Comparison of ENCODE assay signal across 24 cellular contexts in genomic region chr5:133353741-133354140, GRCh38.
DNase-seq lines count a peak whose midpoint lies in the region; ATAC-seq, FAIRE-seq and TF ChIP-seq lines count a peak whose summit lies in the region.
"Had no signal": no experiment of that assay in that cellular context is flagged by ENCODE, and none has a peak within 500 bp of the region (broad histone marks: within the 10 kb centered on the region; RNA-seq: fewer than 3 reads in every experiment).

No MANE protein-coding gene starts in this region.

- POLR2A ChIA-PET in IMR-90 (lab: Charles Lee; ENCODE audit: unreplicated experiment) (no interaction called here), H1 (lab: Charles Lee; ENCODE audit: partially characterized antibody) (no interaction called here)

- H3K4ac ChIP-seq in IMR-90 (ENCODE audit: low read depth, low read length) (no peak overlapping the region), H1 (replicated peaks; ENCODE audit: insufficient read length, low read depth, low read length) (no peak overlapping the region)

- H3K23me2 ChIP-seq in H1 (ENCODE audit: low read depth, low read length): no peaks in the 10 kb centered on the region; the same call in 1 of the 2 replicates

- H3K9ac ChIP-seq in IMR-90 (ENCODE audit: low read depth, low read length) (no peak overlapping the region), H1 (replicated peaks in 1 of 4; ENCODE audit: extremely low read depth in 1 of 4, low read depth in 3 of 4, low read length in 3 of 4) (no peak overlapping the region)

- TF ChIP-seq POLR2A in IMR-90 (IDR thresholded peaks at IDR 0.05; ENCODE audit: low read depth, low read length) (no peak), H1 (IDR thresholded peaks at IDR 0.05; ENCODE audit: control extremely low read depth in 1 of 2, low read depth in 2 of 2, low read length in 2 of 2) (no peak)

- no peak overlapping the region for H2AK5ac ChIP-seq in IMR-90 (ENCODE audit: low read depth, low read length)
- no peak overlapping the region for H2AK5ac ChIP-seq in H1 (ENCODE audit: low read depth, low read length)

- FAIRE-seq in H1 (lab: Jason Lieb, UNC): no peak
- FAIRE-seq: D721Med, GM12892 had no signal

- no peak for TF ChIP-seq EP300 in H1 (IDR thresholded peaks at IDR 0.05; ENCODE audit: borderline replicate concordance in 1 of 2, low read depth in 2 of 2, low read length in 2 of 2)

- H3K36me3 ChIP-seq in IMR-90 (ENCODE audit: control insufficient read depth, insufficient read depth, low read length) (no peaks in the 10 kb centered on the region), H1 (ENCODE audit: control insufficient read depth in 2 of 4, insufficient read depth in 4 of 4, low read length in 3 of 4) (no peaks in the 10 kb centered on the region)
- H3K36me3 ChIP-seq: spleen had no signal

- 20% methylated on average over 5 of the region's 8 CpGs; no CpG with 5 or more reads in 1 of the 2 experiments for WGBS in IMR-90 (ENCODE audit: extremely low coverage in 2 of 2, insufficient read length in 1 of 2), 2 experiments
- 83% methylated on average over 8 of the region's 8 CpGs; no CpG with 5 or more reads in 1 of the 2 experiments for WGBS in H1 (ENCODE audit: extremely low coverage in 1 of 2, insufficient coverage in 1 of 2, insufficient read length in 1 of 2, insufficient replicate concordance in 2 of 2, low coverage in 1 of 2, low lambda C conversion rate in 2 of 2, missing lambda C conversion rate in 1 of 2), 2 experiments

- H3K14ac ChIP-seq in IMR-90 (replicated peaks; ENCODE audit: low read depth, low read length) (no peak overlapping the region), H1 (ENCODE audit: insufficient read length) (no peak overlapping the region)

- in situ Hi-C loops in IMR-90 (cut with MboI; ENCODE audit: low sequenced_read_pairs): no loop called here

- H3K4me1 Mint-ChIP-seq in neural crest cell: peaks cover 31% of the 10 kb centered on the region
- H3K4me1 Mint-ChIP-seq: stimulated activated effector memory CD8-positive, alpha-beta T cell treated with anti-CD3 and anti-CD28 coated beads, Interleukin-12 subunit alpha, Interleukin-12 subunit beta, amount 100 ng/mL, for 72 hours had no signal

- H3K18ac ChIP-seq in IMR-90 (ENCODE audit: low read depth, low read length): no peak overlapping the region
- no peak overlapping the region for H3K18ac ChIP-seq in H1 (ENCODE audit: extremely low read depth, low read length)

- no peak overlapping the region for H2AK9ac ChIP-seq in IMR-90 (replicated peaks; ENCODE audit: low read depth, low read length, poor library complexity)

- intact Hi-C loops in IMR-90 (cut with micrococcal nuclease): no loop called here

- H3K4me2 ChIP-seq in IMR-90 (ENCODE audit: low read depth, low read length) (no peak overlapping the region), H1 (ENCODE audit: insufficient read depth in 1 of 2, low read depth in 2 of 2, low read length in 2 of 2) (no peak overlapping the region)

- no peaks in the 10 kb centered on the region for H3K79me2 ChIP-seq in H1 (ENCODE audit: control insufficient read depth in 1 of 2, insufficient read depth in 2 of 2, low read length in 2 of 2)

- H3K4me3 ChIP-seq in IMR-90 (ENCODE audit: insufficient read depth, low read depth, low read length) (no peak overlapping the region), H1 (ENCODE audit: extremely low read depth in 1 of 4, insufficient read depth in 2 of 4, low read depth in 3 of 4, low read length in 4 of 4) (no peak overlapping the region)
- H3K4me3 ChIP-seq: coronary artery, lung, spleen had no signal

- H3K9me3 ChIP-seq in IMR-90 (ENCODE audit: control insufficient read depth, insufficient read depth, low read length) (no peaks in the 10 kb centered on the region), H1 (ENCODE audit: insufficient read depth in 2 of 2, low read depth in 1 of 2, low read length in 1 of 2) (no peaks in the 10 kb centered on the region)
- H3K9me3 ChIP-seq: spleen had no signal

- H2BK20ac ChIP-seq in IMR-90 (ENCODE audit: low read depth, low read length) (no peak overlapping the region), H1 (ENCODE audit: low read length) (no peak overlapping the region)

- TF ChIP-seq RAD21 in IMR-90 (IDR thresholded peaks at IDR 0.05; ENCODE audit: low read length): no peak
- TF ChIP-seq RAD21 in H1 (IDR thresholded peaks at IDR 0.05 in 1 of 2, conservative IDR thresholded peaks at IDR 0.05 in 1 of 2; ENCODE audit: low read depth in 2 of 2, low read length in 2 of 2): peak in 1 of 2 experiments; percentile 5; a peak in 2 of 4 replicates

- dilution Hi-C loops in IMR-90 (cut with HindIII; ENCODE audit: low sequenced_read_pairs, unreplicated experiment): no loop called here

- no peak overlapping the region for H2BK5ac ChIP-seq in IMR-90 (ENCODE audit: low read depth, low read length, poor library complexity, severe bottlenecking)
- H2BK5ac ChIP-seq in H1 (ENCODE audit: low read depth, low read length): no peak overlapping the region; the same call in 1 of the 2 replicates

- no peaks in the 10 kb centered on the region for H3K9me1 ChIP-seq in IMR-90 (ENCODE audit: insufficient read depth, low read length)

- no peaks in the 10 kb centered on the region for H3K36me3 Mint-ChIP-seq in neural crest cell (ENCODE audit: low read depth)
- H3K36me3 Mint-ChIP-seq: brain; stimulated activated effector memory CD8-positive, alpha-beta T cell treated with anti-CD3 and anti-CD28 coated beads, Interleukin-12 subunit alpha, Interleukin-12 subunit beta, amount 100 ng/mL, for 72 hours had no signal

- no peaks in the 10 kb centered on the region for H3K9me3 Mint-ChIP-seq in neural crest cell
- H3K9me3 Mint-ChIP-seq: activated CD8-positive, alpha-beta T cell treated with anti-CD3 and anti-CD28 coated beads for 36 hours; activated T-cell treated with anti-CD3 and anti-CD28 coated beads, Interleukin-2, amount 50 U/mL, for 24 hours; stimulated activated effector memory CD8-positive, alpha-beta T cell treated with anti-CD3 and anti-CD28 coated beads, Interleukin-12 subunit alpha, Interleukin-12 subunit beta, amount 100 ng/mL, for 72 hours had no signal

- no peak overlapping the region for H3K27ac ChIP-seq in IMR-90 (ENCODE audit: insufficient read depth, low read length)
- H3K27ac ChIP-seq in H1 (ENCODE audit: low read depth, low read length): no peak overlapping the region
- H3K27ac ChIP-seq: coronary artery, HL-60, spleen had no signal

- no TSS peak for BruUV-seq in IMR-90 (replicated peaks; lab: Mats Ljungman, UMichigan)

- H3K79me1 ChIP-seq in IMR-90 (ENCODE audit: low read depth in 1 of 2, low read length in 2 of 2) (no peaks in the 10 kb centered on the region), H1 (ENCODE audit: low read depth, low read length) (no peaks in the 10 kb centered on the region)

- H3K4me1 ChIP-seq in IMR-90 (ENCODE audit: control insufficient read depth, insufficient read depth, low read length) (no peaks in the 10 kb centered on the region), H1 (replicated peaks in 1 of 4; ENCODE audit: control insufficient read depth in 3 of 4, insufficient read depth in 4 of 4, low read length in 3 of 4) (peaks cover 0 to 6% (median 0%) of the 10 kb centered on the region in 4 experiments; a peak in 4 of 7 replicates)
- H3K4me1 ChIP-seq: spleen had no signal

- CTCF ChIA-PET in IMR-90 (lab: Yijun Ruan, JAX): no interaction called here
- CTCF ChIA-PET in H1 (lab: Charles Lee; ENCODE audit: partially characterized antibody): interaction anchor here (0.8 to 2.5 kb wide), 8 partner anchors 11 to 243 kb away, joined by 3 to 15 read pairs (median 4); no protein-coding TSS in a partner anchor

- no peaks in the 10 kb centered on the region for H3K27me3 Mint-ChIP-seq in neural crest cell (ENCODE audit: low read depth)
- H3K27me3 Mint-ChIP-seq: activated CD8-positive, alpha-beta T cell treated with anti-CD3 and anti-CD28 coated beads for 36 hours had no signal

- 0 out of 2 replicates have a peak overlapping the region, but pooled peaks have one; percentile 11 for H2BK12ac ChIP-seq in H1 (ENCODE audit: low read depth, low read length)

- H2BK15ac ChIP-seq in IMR-90 (ENCODE audit: low read depth, low read length) (no peak overlapping the region), H1 (ENCODE audit: low read length) (no peak overlapping the region)

- H3K56ac ChIP-seq in IMR-90 (ENCODE audit: extremely low read depth, insufficient read depth, low read length): no peak overlapping the region
- no peak overlapping the region for H3K56ac ChIP-seq in H1 (replicated peaks; ENCODE audit: insufficient read length, low read depth, low read length)

- H2BK120ac ChIP-seq in IMR-90 (ENCODE audit: low read depth, low read length) (no peak overlapping the region), H1 (replicated peaks; ENCODE audit: low read depth, low read length) (no peak overlapping the region)

- H4K20me1 ChIP-seq in IMR-90 (ENCODE audit: insufficient read depth, low read length) (no peaks in the 10 kb centered on the region), H1 (replicated peaks in 1 of 2; ENCODE audit: control insufficient read depth in 1 of 2, insufficient read depth in 2 of 2, low read length in 2 of 2) (no peaks in the 10 kb centered on the region)

- H3K23ac ChIP-seq in IMR-90 (ENCODE audit: low read depth, low read length) (no peak overlapping the region), H1 (ENCODE audit: insufficient read length) (no peak overlapping the region)

- no peak overlapping the region for H3K4me3 Mint-ChIP-seq in neural crest cell
- H3K4me3 Mint-ChIP-seq: activated CD8-positive, alpha-beta T cell treated with anti-CD3 and anti-CD28 coated beads for 36 hours; activated T-cell treated with anti-CD3 and anti-CD28 coated beads, Interleukin-2, amount 50 U/mL, for 24 hours; stimulated activated effector memory CD8-positive, alpha-beta T cell treated with anti-CD3 and anti-CD28 coated beads, Interleukin-12 subunit alpha, Interleukin-12 subunit beta, amount 100 ng/mL, for 72 hours had no signal

- H2AFZ ChIP-seq in IMR-90 (replicated peaks; ENCODE audit: low read length, poor library complexity) (no peak overlapping the region), H1 (ENCODE audit: low read length) (no peak overlapping the region)

- no peak overlapping the region for H4K5ac ChIP-seq in IMR-90 (ENCODE audit: low read depth, low read length)
- H4K5ac ChIP-seq in H1 (ENCODE audit: insufficient read length, low read depth, low read length): no peak overlapping the region

- no peak overlapping the region for H4K8ac ChIP-seq in IMR-90 (ENCODE audit: low read depth in 2 of 2, low read length in 2 of 2)
- H4K8ac ChIP-seq in H1 (ENCODE audit: extremely low read depth, insufficient read depth, low read length): no peak overlapping the region

- TF ChIP-seq CTCF in IMR-90 (conservative IDR thresholded peaks at IDR 0.05; ENCODE audit: low read depth, low read length) (no peak), H1 (IDR thresholded peaks at IDR 0.05; ENCODE audit: control extremely low read depth in 1 of 3, insufficient read depth in 1 of 3, low read depth in 1 of 3, low read length in 3 of 3) (peak in 1 of 3 experiments; percentile 5; a peak in 1 of 4 replicates), neural crest cell (conservative IDR thresholded peaks at IDR 0.05) (no peak)

- no peak overlapping the region for H4K91ac ChIP-seq in IMR-90 (ENCODE audit: insufficient read depth, low read depth, low read length)
- no peak overlapping the region for H4K91ac ChIP-seq in H1 (replicated peaks; ENCODE audit: insufficient read length, low read length)

- no peaks in the 10 kb centered on the region; the same call in 1 of the 2 replicates for H3K27me3 ChIP-seq in IMR-90 (ENCODE audit: control insufficient read depth, insufficient read depth, low read length)
- H3K27me3 ChIP-seq in H1 (replicated peaks in 1 of 4; ENCODE audit: control insufficient read depth in 3 of 4, extremely low read depth in 1 of 4, insufficient read depth in 3 of 4, low read length in 3 of 4): no peaks in the 10 kb centered on the region

- peak; percentile 89 for DNase-seq in ELF-1 (ENCODE audit: low read depth, low spot score)
- DNase-seq in IMR-90: no peak
- DNase-seq in H1 (ENCODE audit: low read depth in 1 of 2, low spot score in 2 of 2): no peak
- peak; percentile 58 for DNase-seq in neural crest cell (ENCODE audit: low read depth, low spot score)
- no peak for DNase-seq in AG20443 (ENCODE audit: low spot score)
- DNase-seq in NCI-H526 (lab: John Stamatoyannopoulos, UW): no peak
- DNase-seq in UCSD-AML1 (lab: John Stamatoyannopoulos, UW; ENCODE audit: unreplicated experiment): no peak
- DNase-seq: activated CD8-positive, alpha-beta T cell treated with anti-CD3 and anti-CD28 coated beads for 36 hours; activated T-cell treated with anti-CD3 and anti-CD28 coated beads, Interleukin-2, amount 50 U/mL, for 24 hours; H7; hypothalamus; NCI-H1092 treated with DMSO at 0.1 percent for 48 hours; NCI-H187 treated with DMSO at 0.1 percent for 48 hours; NCI-H69; spleen; stimulated activated CD4-positive, alpha-beta T cell treated with anti-CD3 and anti-CD28 coated beads, Interleukin-2, amount 100 ng/mL, for 48 hours; substantia nigra had no signal

- peak overlapping the region; percentile 20 for H3K27ac Mint-ChIP-seq in neural crest cell (ENCODE audit: unreplicated experiment)
- H3K27ac Mint-ChIP-seq: activated CD8-positive, alpha-beta T cell treated with anti-CD3 and anti-CD28 coated beads for 36 hours; activated T-cell treated with anti-CD3 and anti-CD28 coated beads, Interleukin-2, amount 50 U/mL, for 24 hours; brain; stimulated activated effector memory CD8-positive, alpha-beta T cell treated with anti-CD3 and anti-CD28 coated beads, Interleukin-12 subunit alpha, Interleukin-12 subunit beta, amount 100 ng/mL, for 72 hours had no signal

- peak; percentile 37; the same call in 1 of the 2 replicates for ATAC-seq in IMR-90 (ENCODE audit: low read depth)
- ATAC-seq: activated CD8-positive, alpha-beta T cell treated with anti-CD3 and anti-CD28 coated beads for 36 hours had no signal

Comparison
In these comparisons a context has a peak if more than half of its experiments do, and no peak if none do; other contexts are left out.
1. DNase-seq: peak in ELF-1 (single experiment) and neural crest cell (single experiment); none in IMR-90 (single experiment), H1 (0 of 2), AG20443 (single experiment), NCI-H526 (0 of 2) and UCSD-AML1 (single experiment).